In the genomic region with DNA sequence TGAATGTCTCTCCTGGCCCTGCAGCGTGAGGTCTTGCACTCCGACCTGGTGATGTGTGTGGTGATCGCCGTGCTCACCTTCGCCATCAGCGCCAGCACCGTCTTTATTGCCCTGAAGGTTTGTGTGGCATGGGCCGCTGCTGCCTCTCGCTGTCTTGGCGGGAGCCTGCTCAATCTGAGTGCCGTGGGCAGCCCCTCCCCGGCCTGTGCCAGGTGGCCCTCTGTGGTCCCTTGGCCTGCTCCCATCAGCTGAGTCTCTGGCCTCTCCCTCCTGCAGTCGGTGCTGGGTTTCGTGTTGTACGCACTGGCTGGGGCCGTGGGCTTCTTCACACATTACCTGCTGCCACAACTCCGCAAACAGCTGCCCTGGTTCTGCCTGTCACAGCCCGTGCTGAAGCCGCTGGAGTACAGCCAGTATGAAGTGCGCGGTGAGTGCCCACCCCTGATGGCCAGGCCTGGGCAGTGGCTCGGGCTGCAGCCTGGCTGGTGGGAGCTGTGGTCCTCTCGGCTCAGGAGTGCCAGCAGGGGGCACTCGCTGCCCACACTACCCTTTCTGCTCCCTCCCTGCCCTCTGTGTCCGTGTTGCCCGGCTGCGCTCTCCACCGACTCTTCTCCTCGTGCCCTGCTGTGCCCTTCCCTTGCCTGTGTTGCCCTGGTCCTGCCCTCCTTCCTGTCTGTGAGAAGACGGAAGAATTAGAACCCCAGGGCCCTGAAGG, we compare ENCODE assay signal across 8 cellular contexts. TPM values are rescaled to one million over a fixed set of nuclear protein-coding genes. Genes with fewer than 3 reads are reported as not detected.
DNase-seq lines count a peak whose midpoint lies in the region; ATAC-seq, FAIRE-seq and TF ChIP-seq lines count a peak whose summit lies in the region.

No MANE protein-coding gene starts in this region.

- no peaks in the 10 kb centered on the region for H3K9me3 ChIP-seq in SK-N-SH
- no peaks in the 10 kb centered on the region for H3K9me3 ChIP-seq in GM12878 (replicated peaks; ENCODE audit: control insufficient read depth, insufficient read depth, low read length)

- H3K27me3 Mint-ChIP-seq in GM23338 (ENCODE audit: insufficient read depth, low read depth, poor library complexity) = peaks cover 9% of the 10 kb centered on the region

- H3K79me2 ChIP-seq in GM23338 (replicated peaks; ENCODE audit: insufficient read depth) (no peaks in the 10 kb centered on the region), SK-N-SH (ENCODE audit: insufficient read depth) (peaks cover 8% of the 10 kb centered on the region; the same call in 1 of the 2 replicates), GM12878 (ENCODE audit: control insufficient read depth, insufficient read depth, low read length) (no peaks in the 10 kb centered on the region; the same call in 1 of the 2 replicates)

- H3K4me3 ChIP-seq in AG10803 (ENCODE audit: low read length) (no peak overlapping the region), GM23338 (no peak overlapping the region), SK-N-SH (ENCODE audit: low read depth in 2 of 2, low read length in 1 of 2) (no peak overlapping the region), GM12878 (no peak overlapping the region)

- SMC1A ChIA-PET in GM12878 (lab: Charles Lee; ENCODE audit: uncharacterized antibody, unreplicated experiment) = interaction anchor here (0.7 to 2.6 kb wide), 10 partner anchors 9 to 207 kb away, joined by 3 to 14 read pairs (median 4); a partner anchor contains a TSS

- WGBS in SK-N-SH (ENCODE audit: low lambda C conversion rate) = 83% methylated on average over 9 of the region's 30 CpGs
- WGBS in GM12878 (ENCODE audit: insufficient coverage, insufficient replicate concordance, low lambda C conversion rate, missing lambda C conversion rate) = 89% methylated on average over 30 of the region's 30 CpGs

- TF ChIP-seq RAD21 in SK-N-SH (IDR thresholded peaks at IDR 0.05; ENCODE audit: low read length) (peak; percentile 69), GM12878 (IDR thresholded peaks at IDR 0.05; ENCODE audit: insufficient read depth, low read depth, low read length) (peak; percentile 39)

- H3K4me2 ChIP-seq in GM23338 = no peak overlapping the region
- no peak overlapping the region for H3K4me2 ChIP-seq in SK-N-SH
- no peak overlapping the region for H3K4me2 ChIP-seq in GM12878 (ENCODE audit: control insufficient read depth, insufficient read depth)

- H3K9me3 Mint-ChIP-seq in GM23338 = no peaks in the 10 kb centered on the region

- RAD21 ChIA-PET in GM12878 (lab: Charles Lee; ENCODE audit: unreplicated experiment) = interaction anchor here (0.8 to 1.9 kb wide), 14 partner anchors 10 to 144 kb away, joined by 3 to 15 read pairs (median 4); a partner anchor contains a TSS

- H3K27ac Mint-ChIP-seq in GM23338 = no peak overlapping the region

- BruUV-seq in GM12878 (replicated peaks; lab: Mats Ljungman, UMichigan) = no TSS peak

- intact Hi-C loops in GM12878 (cut with micrococcal nuclease; ENCODE audit: unreplicated experiment) = loop anchor here (5.0 kb wide), 1 partner anchor 82 kb away; no protein-coding TSS in a partner anchor

- TF ChIP-seq CTCF in AG10803 (conservative IDR thresholded peaks at IDR 0.05; ENCODE audit: low read length) (peak; percentile 58), GM23338 (conservative IDR thresholded peaks at IDR 0.05; ENCODE audit: low read depth in 2 of 2) (peak; percentile 48 to 76), SK-N-SH (IDR thresholded peaks at IDR 0.05) (peak; percentile 54), GM12878 (IDR thresholded peaks at IDR 0.05 in 2 of 3, conservative IDR thresholded peaks at IDR 0.05 in 1 of 3; ENCODE audit: control insufficient read depth in 2 of 3, extremely low read depth in 1 of 3, insufficient read depth in 1 of 3, low read depth in 3 of 3, low read length in 3 of 3) (peak; percentile 60 to 87 (median 85))

- H3K4me1 Mint-ChIP-seq in GM23338 = no peaks in the 10 kb centered on the region; the same call in 2 of the 3 replicates

- peak; percentile 34 for DNase-seq in AG10803 (ENCODE audit: low read depth)
- DNase-seq in GM23338 (ENCODE audit: low spot score) = peak; percentile 75
- DNase-seq in SK-N-SH = peak; percentile 89
- no peak for DNase-seq in GM12878 (ENCODE audit: low read depth, low spot score)
- peak; percentile 87 for DNase-seq in iPS-NIHi11 (ENCODE audit: low spot score)
- peak; percentile 46 for DNase-seq in stimulated activated CD4-positive, alpha-beta T cell treated with anti-CD3 and anti-CD28 coated beads, Interleukin-4, amount 100 ng/mL, for 24 hours
- no peak for DNase-seq in NCI-H446 treated with DMSO at 0.1 percent for 48 hours (lab: John Stamatoyannopoulos, UW)

- H3K4me1 ChIP-seq in GM23338 (ENCODE audit: insufficient read depth) = no peaks in the 10 kb centered on the region
- H3K4me1 ChIP-seq in SK-N-SH (ENCODE audit: control insufficient read depth in 1 of 2, insufficient read depth in 2 of 2, low read depth in 1 of 2, low read length in 1 of 2) = no peaks in the 10 kb centered on the region
- no peaks in the 10 kb centered on the region for H3K4me1 ChIP-seq in GM12878 (ENCODE audit: control insufficient read depth, insufficient read depth, low read length)

- H3K27me3 ChIP-seq in GM23338 (ENCODE audit: insufficient read depth) (no peaks in the 10 kb centered on the region), SK-N-SH (ENCODE audit: insufficient read depth) (no peaks in the 10 kb centered on the region), GM12878 (replicated peaks in 1 of 2; ENCODE audit: control insufficient read depth in 2 of 2, insufficient read depth in 2 of 2, low read length in 1 of 2) (no peaks in the 10 kb centered on the region)

- peaks cover 50% of the 10 kb centered on the region for H3K36me3 Mint-ChIP-seq in GM23338 (ENCODE audit: low read depth)

- H3K9ac ChIP-seq in SK-N-SH (no peak overlapping the region), GM12878 (ENCODE audit: control insufficient read depth, insufficient read depth, low read length) (no peak overlapping the region)

- H3K9me2 ChIP-seq in GM23338 (ENCODE audit: insufficient read depth) = no peaks in the 10 kb centered on the region
- no peaks in the 10 kb centered on the region for H3K9me2 ChIP-seq in SK-N-SH

- no peaks in the 10 kb centered on the region; the same call in 1 of the 2 replicates for H4K20me1 ChIP-seq in GM23338 (replicated peaks; ENCODE audit: insufficient read depth)
- no peaks in the 10 kb centered on the region for H4K20me1 ChIP-seq in SK-N-SH (ENCODE audit: insufficient read depth)
- no peaks in the 10 kb centered on the region for H4K20me1 ChIP-seq in GM12878 (ENCODE audit: control insufficient read depth, insufficient read depth)

- FAIRE-seq in GM12878 (lab: Jason Lieb, UNC) = no peak

- POLR2A ChIA-PET in SK-N-SH (lab: Yijun Ruan, JAX) (interaction anchor here (1.2 to 2.8 kb wide), 3 partner anchors 11 to 86 kb away, joined by 3 to 11 read pairs (median 4); a partner anchor contains a TSS), GM12878 (lab: Charles Lee) (interaction anchor here (0.7 to 1.8 kb wide), 2 partner anchors 8 to 12 kb away, joined by 3 to 7 read pairs; a partner anchor contains a TSS)

- TF ChIP-seq EP300 in SK-N-SH (IDR thresholded peaks at IDR 0.05; ENCODE audit: borderline replicate concordance in 1 of 2, low read depth in 1 of 2, low read length in 1 of 2) (no peak), GM12878 (IDR thresholded peaks at IDR 0.05; ENCODE audit: borderline replicate concordance in 1 of 2, control insufficient read depth in 1 of 2, low read depth in 2 of 2, low read length in 2 of 2) (no peak)

- no peak for TF ChIP-seq POLR2A in GM12878 (IDR thresholded peaks at IDR 0.05; ENCODE audit: low read depth, low read length)

- ATAC-seq in GM23338 (peak; percentile 86), GM12878 (peak; percentile 96), HG02840 (IDR thresholded peaks at IDR 0.05; ENCODE audit: low FRiP score, unreplicated experiment) (no peak)

- H2AFZ ChIP-seq in GM23338 (no peak overlapping the region), SK-N-SH (ENCODE audit: low read depth) (no peak overlapping the region), GM12878 (ENCODE audit: control insufficient read depth, low read depth, low read length) (no peak overlapping the region)

- H3K27ac ChIP-seq in GM23338 (ENCODE audit: low read depth) (0 out of 2 replicates have a peak overlapping the region, but pooled peaks have one; percentile 6), SK-N-SH (ENCODE audit: low read depth in 2 of 2, low read length in 1 of 2) (no peak overlapping the region), GM12878 (ENCODE audit: control insufficient read depth, insufficient read depth) (no peak overlapping the region)

- H3K36me3 ChIP-seq in GM23338 (ENCODE audit: insufficient read depth) (peaks cover 7% of the 10 kb centered on the region), SK-N-SH (replicated peaks in 1 of 2; ENCODE audit: control insufficient read depth in 1 of 2, insufficient read depth in 2 of 2, low read length in 1 of 2) (peaks cover 22 to 85% of the 10 kb centered on the region in 2 experiments), GM12878 (ENCODE audit: control insufficient read depth in 2 of 2, insufficient read depth in 2 of 2, low read length in 1 of 2) (peaks cover 28 to 39% of the 10 kb centered on the region in 2 experiments)

- in situ Hi-C loops in GM12878 (cut with MboI) = no loop called here

- CTCF ChIA-PET in SK-N-SH (lab: Yijun Ruan, JAX) = interaction anchor here (0.8 to 4.4 kb wide), 25 partner anchors 8 to 397 kb away, joined by 3 to 42 read pairs (median 6); a partner anchor contains a TSS
- CTCF ChIA-PET in GM12878 (lab: Yijun Ruan, JAX) = interaction anchor here (0.6 to 3.1 kb wide), 23 partner anchors 9 to 207 kb away, joined by 3 to 26 read pairs (median 5); a partner anchor contains a TSS

- H3F3A ChIP-seq in GM23338 (replicated peaks; ENCODE audit: low read depth) = no peaks in the 10 kb centered on the region; the same call in 1 of the 2 replicates
- no peaks in the 10 kb centered on the region for H3F3A ChIP-seq in SK-N-SH (replicated peaks; ENCODE audit: insufficient read depth)

- no peak overlapping the region for H3K4me3 Mint-ChIP-seq in GM23338

RNA-seq across cellular contexts. Expression of a gene that starts 10.2 kb away (rescaled TPM):
- total RNA-seq in GM23338 (2014; rRNA removed; shearing (Covaris generic)) = 41.2 and 52.2 TPM in 2 replicates
- polyA plus RNA-seq in GM23338 (2016; fragmentation: Nextera tagmentation; extraction: Ambion mirVana) (7.3 and 8.7 TPM in 2 replicates), SK-N-SH (2012; rRNA removed) (23.8 and 33.7 TPM in 2 replicates), GM12878 (2011; rRNA removed) (2.9 and 8.2 TPM in 2 replicates), GM12878 (2014; fragmentation: Illumina TruSeq; extraction: Trizol) (1.7 and 8.6 TPM in 2 replicates), GM12878 (2014; fragmentation: Nextera tagmentation; extraction: Ambion mirVana) (under 1 TPM; 0.03 to 0.15 TPM), GM12878 (2014; rRNA removed) (34.1 and 40.2 TPM in 2 replicates), GM12878 (2016; fragmentation: Nextera tagmentation; extraction: Ambion mirVana) (10 to 100 TPM in 1 of 2 experiments, 1 to 10 TPM in 1; 6.8 to 10.3 TPM)
- polyA plus RNA-seq in SK-N-SH (2012; cell fraction: cytosol; rRNA removed) = 7.5 and 14.8 TPM in 2 replicates
- polyA plus RNA-seq in SK-N-SH (2012; cell fraction: nucleus; rRNA removed) = 88.7 and 115 TPM in 2 replicates
- 38.1 and 44.3 TPM in 2 replicates for total RNA-seq in GM12878 (2013; cell fraction: nucleolus; rRNA removed)
- total RNA-seq in GM12878 (2014; rRNA removed) (14.0 and 19.9 TPM in 2 replicates), GM12878 (2014; rRNA removed; fragmentation: Illumina TruSeq; extraction: Trizol) (5.4 and 7.3 TPM in 2 replicates), GM12878 (2021) (39.0 and 46.6 TPM in 2 replicates)
- polyA plus RNA-seq in GM12878 (2011; ENCODE audit: low read depth) = 8.1 TPM
- 19.6 and 23.7 TPM in 2 replicates for polyA plus RNA-seq in GM12878 (2011; cell fraction: cytosol; rRNA removed)
- polyA plus RNA-seq in GM12878 (2011; cell fraction: nucleus; rRNA removed) = 93.1 and 120 TPM in 2 replicates
- polyA plus RNA-seq in GM12878 (2012) = 16.6 and 21.0 TPM in 2 replicates
- 12.1 and 24.9 TPM in 2 replicates for polyA minus RNA-seq in GM12878 (2011; rRNA and poly(A)+ RNA removed)
- 17.2 and 18.4 TPM in 2 replicates for polyA minus RNA-seq in GM12878 (2011; cell fraction: cytosol; rRNA and poly(A)+ RNA removed)
- polyA minus RNA-seq in GM12878 (2011; cell fraction: nucleus; rRNA and poly(A)+ RNA removed) = 29.3 and 54.2 TPM in 2 replicates

RNA-seq across cellular contexts. Expression of a gene that starts 11.8 kb away (rescaled TPM):
- 32.8 and 38.6 TPM in 2 replicates for total RNA-seq in GM23338 (2014; rRNA removed; shearing (Covaris generic))
- polyA plus RNA-seq in GM23338 (2016; fragmentation: Nextera tagmentation; extraction: Ambion mirVana) (19.8 and 20.8 TPM in 2 replicates), SK-N-SH (2012; rRNA removed) (28.9 and 31.1 TPM in 2 replicates), GM12878 (2011; rRNA removed) (17.0 and 27.9 TPM in 2 replicates), GM12878 (2014; fragmentation: Illumina TruSeq; extraction: Trizol) (6.6 and 14.0 TPM in 2 replicates), GM12878 (2014; fragmentation: Nextera tagmentation; extraction: Ambion mirVana) (1 to 10 TPM; 1.5 to 1.9 TPM), GM12878 (2014; rRNA removed) (51.8 and 58.7 TPM in 2 replicates), GM12878 (2016; fragmentation: Nextera tagmentation; extraction: Ambion mirVana) (10 to 100 TPM; 22.1 to 27.3 TPM)
- 10.6 and 16.9 TPM in 2 replicates for polyA plus RNA-seq in SK-N-SH (2012; cell fraction: cytosol; rRNA removed)
- 63.4 and 87.5 TPM in 2 replicates for polyA plus RNA-seq in SK-N-SH (2012; cell fraction: nucleus; rRNA removed)
- 95.3 and 109 TPM in 2 replicates for total RNA-seq in GM12878 (2013; cell fraction: nucleolus; rRNA removed)
- total RNA-seq in GM12878 (2014; rRNA removed) (37.4 and 39.9 TPM in 2 replicates), GM12878 (2014; rRNA removed; fragmentation: Illumina TruSeq; extraction: Trizol) (13.6 and 15.1 TPM in 2 replicates), GM12878 (2021) (62.6 and 64.7 TPM in 2 replicates)
- polyA plus RNA-seq in GM12878 (2011; ENCODE audit: low read depth) = 8.2 TPM
- 43.4 and 59.7 TPM in 2 replicates for polyA plus RNA-seq in GM12878 (2011; cell fraction: cytosol; rRNA removed)
- polyA plus RNA-seq in GM12878 (2011; cell fraction: nucleus; rRNA removed) = 80.4 and 99.7 TPM in 2 replicates
- 29.2 and 38.0 TPM in 2 replicates for polyA plus RNA-seq in GM12878 (2012)
- 31.5 and 53.3 TPM in 2 replicates for polyA minus RNA-seq in GM12878 (2011; rRNA and poly(A)+ RNA removed)
- 23.3 and 23.7 TPM in 2 replicates for polyA minus RNA-seq in GM12878 (2011; cell fraction: cytosol; rRNA and poly(A)+ RNA removed)
- polyA minus RNA-seq in GM12878 (2011; cell fraction: nucleus; rRNA and poly(A)+ RNA removed) = 31.8 and 54.0 TPM in 2 replicates

RNA-seq across cellular contexts. Expression of a gene that starts 12.1 kb away (rescaled TPM):
- total RNA-seq in GM23338 (2014; rRNA removed; shearing (Covaris generic)) = 54.6 and 56.7 TPM in 2 replicates
- polyA plus RNA-seq in GM23338 (2016; fragmentation: Nextera tagmentation; extraction: Ambion mirVana) (50.1 and 75.5 TPM in 2 replicates), SK-N-SH (2012; rRNA removed) (15.1 and 18.7 TPM in 2 replicates), GM12878 (2011; rRNA removed) (24.0 and 64.1 TPM in 2 replicates), GM12878 (2014; fragmentation: Illumina TruSeq; extraction: Trizol) (4.9 and 16.0 TPM in 2 replicates), GM12878 (2014; fragmentation: Nextera tagmentation; extraction: Ambion mirVana) (1 to 10 TPM; 1.0 to 5.5 TPM), GM12878 (2014; rRNA removed) (64.2 and 66.8 TPM in 2 replicates), GM12878 (2016; fragmentation: Nextera tagmentation; extraction: Ambion mirVana) (10 to 100 TPM; 18.3 to 32.7 TPM)
- 6.6 and 12.1 TPM in 2 replicates for polyA plus RNA-seq in SK-N-SH (2012; cell fraction: cytosol; rRNA removed)
- 31.5 and 61.6 TPM in 2 replicates for polyA plus RNA-seq in SK-N-SH (2012; cell fraction: nucleus; rRNA removed)
- 136 and 145 TPM in 2 replicates for total RNA-seq in GM12878 (2013; cell fraction: nucleolus; rRNA removed)
- total RNA-seq in GM12878 (2014; rRNA removed) (51.7 and 61.2 TPM in 2 replicates), GM12878 (2014; rRNA removed; fragmentation: Illumina TruSeq; extraction: Trizol) (26.9 and 34.2 TPM in 2 replicates), GM12878 (2021) (132 and 139 TPM in 2 replicates)
- 14.6 TPM for polyA plus RNA-seq in GM12878 (2011; ENCODE audit: low read depth)
- 72.9 and 124 TPM in 2 replicates for polyA plus RNA-seq in GM12878 (2011; cell fraction: cytosol; rRNA removed)
- polyA plus RNA-seq in GM12878 (2011; cell fraction: nucleus; rRNA removed) = 436 and 511 TPM in 2 replicates
- 69.0 and 88.3 TPM in 2 replicates for polyA plus RNA-seq in GM12878 (2012)
- polyA minus RNA-seq in GM12878 (2011; rRNA and poly(A)+ RNA removed) = 131 and 204 TPM in 2 replicates
- polyA minus RNA-seq in GM12878 (2011; cell fraction: cytosol; rRNA and poly(A)+ RNA removed) = 70.8 and 88.3 TPM in 2 replicates
- 87.9 and 144 TPM in 2 replicates for polyA minus RNA-seq in GM12878 (2011; cell fraction: nucleus; rRNA and poly(A)+ RNA removed)

RNA-seq across cellular contexts. Expression of a gene that starts 30.2 kb away (rescaled TPM):
- total RNA-seq in GM23338 (2014; rRNA removed; shearing (Covaris generic)) = not detected in 2 replicates
- polyA plus RNA-seq in GM23338 (2016; fragmentation: Nextera tagmentation; extraction: Ambion mirVana) (0.24 and 0.60 TPM in 2 replicates), SK-N-SH (2012; rRNA removed) (0.34 and 0.58 TPM in 2 replicates), GM12878 (2011; rRNA removed) (not detected in 2 replicates), GM12878 (2014; fragmentation: Illumina TruSeq; extraction: Trizol) (not detected in 2 replicates), GM12878 (2014; fragmentation: Nextera tagmentation; extraction: Ambion mirVana) (under 1 TPM in 1 of 2 experiments, not detected in 1; 0.11 TPM), GM12878 (2014; rRNA removed) (0.15 TPM in 1 of 2 replicates, not detected in the other), GM12878 (2016; fragmentation: Nextera tagmentation; extraction: Ambion mirVana) (not detected)
- polyA plus RNA-seq in SK-N-SH (2012; cell fraction: cytosol; rRNA removed) = 0.09 and 0.26 TPM in 2 replicates
- polyA plus RNA-seq in SK-N-SH (2012; cell fraction: nucleus; rRNA removed) = 1.4 and 3.2 TPM in 2 replicates
- 0.42 and 0.67 TPM in 2 replicates for total RNA-seq in GM12878 (2013; cell fraction: nucleolus; rRNA removed)
- total RNA-seq in GM12878 (2014; rRNA removed) (0.16 and 0.23 TPM in 2 replicates), GM12878 (2014; rRNA removed; fragmentation: Illumina TruSeq; extraction: Trizol) (not detected in 2 replicates), GM12878 (2021) (0.29 and 0.54 TPM in 2 replicates)
- polyA plus RNA-seq in GM12878 (2011; ENCODE audit: low read depth) = not detected
- polyA plus RNA-seq in GM12878 (2011; cell fraction: cytosol; rRNA removed) = 0.08 TPM in 1 of 2 replicates, not detected in the other
- polyA plus RNA-seq in GM12878 (2011; cell fraction: nucleus; rRNA removed) = 0.16 and 0.46 TPM in 2 replicates
- 0.08 and 0.80 TPM in 2 replicates for polyA plus RNA-seq in GM12878 (2012)
- polyA minus RNA-seq in GM12878 (2011; rRNA and poly(A)+ RNA removed) = 1.4 TPM in 1 of 2 replicates, not detected in the other
- polyA minus RNA-seq in GM12878 (2011; cell fraction: cytosol; rRNA and poly(A)+ RNA removed) = not detected in 2 replicates
- polyA minus RNA-seq in GM12878 (2011; cell fraction: nucleus; rRNA and poly(A)+ RNA removed) = not detected in 2 replicates

RNA-seq across cellular contexts. Expression of a gene that starts 36.9 kb away (rescaled TPM):
- total RNA-seq in GM23338 (2014; rRNA removed; shearing (Covaris generic)) = 17.0 and 22.8 TPM in 2 replicates
- polyA plus RNA-seq in GM23338 (2016; fragmentation: Nextera tagmentation; extraction: Ambion mirVana) = 12.9 and 18.5 TPM in 2 replicates
- polyA plus RNA-seq in SK-N-SH (2012; rRNA removed) = 28.1 and 49.5 TPM in 2 replicates
- 26.3 and 37.8 TPM in 2 replicates for polyA plus RNA-seq in SK-N-SH (2012; cell fraction: cytosol; rRNA removed)
- polyA plus RNA-seq in SK-N-SH (2012; cell fraction: nucleus; rRNA removed) = 129 and 139 TPM in 2 replicates
- total RNA-seq in GM12878 (2013; cell fraction: nucleolus; rRNA removed) = 91.6 and 99.8 TPM in 2 replicates
- 28.1 and 33.6 TPM in 2 replicates for total RNA-seq in GM12878 (2014; rRNA removed)
- 15.3 and 16.8 TPM in 2 replicates for total RNA-seq in GM12878 (2014; rRNA removed; fragmentation: Illumina TruSeq; extraction: Trizol)
- total RNA-seq in GM12878 (2021) = 51.7 and 56.4 TPM in 2 replicates
- polyA plus RNA-seq in GM12878 (2011; ENCODE audit: low read depth) = 26.3 TPM
- 13.4 and 32.7 TPM in 2 replicates for polyA plus RNA-seq in GM12878 (2011; rRNA removed)
- 28.1 and 28.2 TPM in 2 replicates for polyA plus RNA-seq in GM12878 (2011; cell fraction: cytosol; rRNA removed)
- polyA plus RNA-seq in GM12878 (2011; cell fraction: nucleus; rRNA removed) = 205 and 257 TPM in 2 replicates
- 60.7 and 67.5 TPM in 2 replicates for polyA plus RNA-seq in GM12878 (2012)
- 21.8 and 34.7 TPM in 2 replicates for polyA plus RNA-seq in GM12878 (2014; fragmentation: Illumina TruSeq; extraction: Trizol)
- polyA plus RNA-seq in GM12878 (2014; fragmentation: Nextera tagmentation; extraction: Ambion mirVana) = 10 to 100 TPM in 1 of 2 experiments, 1 to 10 TPM in 1; 5.1 to 12.8 TPM
- 37.4 and 60.0 TPM in 2 replicates for polyA plus RNA-seq in GM12878 (2014; rRNA removed)
- polyA plus RNA-seq in GM12878 (2016; fragmentation: Nextera tagmentation; extraction: Ambion mirVana) = 10 to 100 TPM; 38.1 to 42.8 TPM
- polyA minus RNA-seq in GM12878 (2011; rRNA and poly(A)+ RNA removed) = 35.8 and 49.0 TPM in 2 replicates
- 18.3 and 22.1 TPM in 2 replicates for polyA minus RNA-seq in GM12878 (2011; cell fraction: cytosol; rRNA and poly(A)+ RNA removed)
- 82.5 and 108 TPM in 2 replicates for polyA minus RNA-seq in GM12878 (2011; cell fraction: nucleus; rRNA and poly(A)+ RNA removed)

Comparison
In these comparisons a context has a peak if more than half of its experiments do, and no peak if none do; other contexts are left out.
1. DNase-seq: peak in AG10803 (single experiment), GM23338 (single experiment), SK-N-SH (single experiment), iPS-NIHi11 (single experiment) and stimulated activated CD4-positive, alpha-beta T cell treated with anti-CD3 and anti-CD28 coated beads, Interleukin-4, amount 100 ng/mL, for 24 hours (single experiment); none in GM12878 (single experiment) and NCI-H446 treated with DMSO at 0.1 percent for 48 hours (single experiment).
2. Peak in every context shown above with its lines, with median percentiles within 50 percentile points of each other: CTCF ChIP-seq.